ENCODE assay signal across 26 cellular contexts in genomic region chr17:72135546-72136325, GRCh38. TPM values are rescaled to one million over a fixed set of nuclear protein-coding genes. Genes with fewer than 3 reads are reported as not detected.
DNase-seq lines count a peak whose midpoint lies in the region; ATAC-seq, FAIRE-seq and TF ChIP-seq lines count a peak whose summit lies in the region.
"Had no signal": no experiment of that assay in that cellular context is flagged by ENCODE, and none has a peak within 500 bp of the region (broad histone marks: within the 10 kb centered on the region; RNA-seq: fewer than 3 reads in every experiment).

No MANE protein-coding gene starts in this region.

- H3K27me3 Mint-ChIP-seq in brain (no peaks in the 10 kb centered on the region), osteocyte (ENCODE audit: unreplicated experiment) (peaks cover 5% of the 10 kb centered on the region)

- H3K36me3 ChIP-seq in right lobe of liver = no peaks in the 10 kb centered on the region
- H3K36me3 ChIP-seq in HepG2 (replicated peaks in 1 of 2; ENCODE audit: control insufficient read depth in 1 of 2, insufficient read depth in 2 of 2, low read length in 2 of 2) = no peaks in the 10 kb centered on the region
- H3K36me3 ChIP-seq: MG63, uterus had no signal

- H3K27ac ChIP-seq in right lobe of liver = no peak overlapping the region
- no peak overlapping the region for H3K27ac ChIP-seq in HepG2 (ENCODE audit: extremely low read length, insufficient read depth, low read length)
- H3K27ac ChIP-seq: parathyroid adenoma, uterus had no signal

- CTCF ChIA-PET in HepG2 (lab: Yijun Ruan, JAX; ENCODE audit: low intra/inter-chr PET ratio, low total read pairs) = no interaction called here

- H3K79me2 ChIP-seq in HepG2 (ENCODE audit: insufficient read depth, low read length) = no peaks in the 10 kb centered on the region
- H3K79me2 ChIP-seq: parathyroid adenoma had no signal

- no peak overlapping the region for H2AFZ ChIP-seq in HepG2 (ENCODE audit: low read length)
- H2AFZ ChIP-seq: parathyroid adenoma had no signal

- in situ Hi-C loops in HepG2 (cut with HindIII; ENCODE audit: extremely low pct_ligation_motif_present, low pct_unique_long_range_greater_than_20kb) = no loop called here

- H3K27ac Mint-ChIP-seq in brain (peak overlapping the region in 3 of 5 experiments; percentile 29 to 68 (median 37)), osteocyte (ENCODE audit: unreplicated experiment) (no peak overlapping the region)
- H3K27ac Mint-ChIP-seq: activated CD8-positive, alpha-beta T cell treated with anti-CD3 and anti-CD28 coated beads, Interleukin-2, amount 10 ng/mL, durations not matched to agents 7 days and 5 days; memory B cell; naive thymus-derived CD8-positive, alpha-beta T cell; stimulated activated memory B cell treated with anti-CD40 and anti-IgM and Interleukin-4, amounts not matched to agents 10 μg/mL and 1 μg/mL and 100 μg/mL, for 72 hours had no signal

- no peaks in the 10 kb centered on the region for H4K20me1 ChIP-seq in HepG2 (ENCODE audit: insufficient read depth, low read length)

- WGBS in right lobe of liver (ENCODE audit: insufficient coverage, low coverage, low lambda C conversion rate, missing lambda C conversion rate) = 58% methylated on average over 5 of the region's 5 CpGs
- 85% methylated on average over 5 of the region's 5 CpGs for WGBS in HepG2 (ENCODE audit: low lambda C conversion rate)

- intact Hi-C loops in right lobe of liver (cut with DNase I) (no loop called here), HepG2 (cut with micrococcal nuclease; ENCODE audit: unreplicated experiment) (no loop called here), left ventricle myocardium superior (cut with micrococcal nuclease) (no loop called here)

- no peak for TF ChIP-seq EP300 in HepG2 (IDR thresholded peaks at IDR 0.05; ENCODE audit: low read depth in 2 of 2, low read length in 2 of 2)
- no peak for TF ChIP-seq EP300 in HepG2 (CRISPR knock-in tag; IDR thresholded peaks at IDR 0.05; ENCODE audit: borderline replicate concordance)

- H3K9me3 ChIP-seq in right lobe of liver = no peaks in the 10 kb centered on the region
- H3K9me3 ChIP-seq in HepG2 (ENCODE audit: low read length) = no peaks in the 10 kb centered on the region
- H3K9me3 ChIP-seq: MG63, uterus had no signal

- peak overlapping the region in 1 of 5 experiments; percentile 15 for H3K4me3 Mint-ChIP-seq in brain
- H3K4me3 Mint-ChIP-seq in osteocyte (ENCODE audit: unreplicated experiment) = no peak overlapping the region
- H3K4me3 Mint-ChIP-seq: activated CD8-positive, alpha-beta T cell treated with anti-CD3 and anti-CD28 coated beads, Interleukin-2, amount 10 ng/mL, durations not matched to agents 7 days and 5 days; memory B cell; naive thymus-derived CD8-positive, alpha-beta T cell; stimulated activated memory B cell treated with anti-CD40 and anti-IgM and Interleukin-4, amounts not matched to agents 10 μg/mL and 1 μg/mL and 100 μg/mL, for 72 hours had no signal

- ATAC-seq in right lobe of liver = peak in 3 of 4 donors; percentile 48 to 81 (median 64)
- ATAC-seq in HepG2 = no peak
- peak; percentile 88 for ATAC-seq in left ventricle myocardium superior
- ATAC-seq: activated CD8-positive, alpha-beta T cell treated with anti-CD3 and anti-CD28 coated beads, Interleukin-2, amount 10 ng/mL, durations not matched to agents 7 days and 5 days; naive thymus-derived CD8-positive, alpha-beta T cell; stimulated activated memory B cell treated with anti-CD40 and anti-IgM and Interleukin-4, amounts not matched to agents 10 μg/mL and 1 μg/mL and 100 μg/mL, for 72 hours had no signal

- H3K27me3 ChIP-seq in right lobe of liver = no peaks in the 10 kb centered on the region
- H3K27me3 ChIP-seq in HepG2 (ENCODE audit: control insufficient read depth in 1 of 2, insufficient read depth in 2 of 2, low read length in 2 of 2) = peaks cover 2 to 26% of the 10 kb centered on the region in 2 experiments; a peak in 2 of 5 replicates
- H3K27me3 ChIP-seq: MG63, uterus had no signal

- no TSS peak for BruUV-seq in HepG2 (replicated peaks; lab: Mats Ljungman, UMichigan)

- TF ChIP-seq POLR2A in right lobe of liver (IDR thresholded peaks at IDR 0.05) (no peak), HepG2 (IDR thresholded peaks at IDR 0.05; ENCODE audit: insufficient read depth in 1 of 2, low read depth in 2 of 2, low read length in 2 of 2) (no peak)

- TF ChIP-seq CTCF in right lobe of liver (IDR thresholded peaks at IDR 0.05) (no peak), HepG2 (CRISPR knock-in tag; IDR thresholded peaks at IDR 0.05) (no peak), brain (conservative IDR thresholded peaks at IDR 0.05) (no peak), osteocyte (IDR thresholded peaks at IDR 0.05) (no peak)

- H3K9ac ChIP-seq in HepG2 (ENCODE audit: insufficient read depth, low read depth, low read length) = no peak overlapping the region
- H3K9ac ChIP-seq: parathyroid adenoma had no signal

- H3K9me3 Mint-ChIP-seq in brain (peaks cover 0 to 8% (median 0%) of the 10 kb centered on the region in 5 experiments), osteocyte (ENCODE audit: unreplicated experiment) (no peaks in the 10 kb centered on the region)
- H3K9me3 Mint-ChIP-seq: memory B cell; stimulated activated memory B cell treated with anti-CD40 and anti-IgM and Interleukin-4, amounts not matched to agents 10 μg/mL and 1 μg/mL and 100 μg/mL, for 72 hours had no signal

- H3K36me3 Mint-ChIP-seq in brain (no peaks in the 10 kb centered on the region), osteocyte (ENCODE audit: unreplicated experiment) (no peaks in the 10 kb centered on the region)
- H3K36me3 Mint-ChIP-seq: memory B cell; naive thymus-derived CD8-positive, alpha-beta T cell; stimulated activated memory B cell treated with anti-CD40 and anti-IgM and Interleukin-4, amounts not matched to agents 10 μg/mL and 1 μg/mL and 100 μg/mL, for 72 hours had no signal

- no peak overlapping the region for H3K4me2 ChIP-seq in HepG2 (ENCODE audit: low read depth, low read length)

- no peak for TF ChIP-seq RAD21 in HepG2 (CRISPR knock-in tag; IDR thresholded peaks at IDR 0.05)

- POLR2A ChIA-PET in HepG2 (lab: Yijun Ruan, JAX) = no interaction called here

- DNase-seq in right lobe of liver (no peak), HepG2 (ENCODE audit: low spot score) (no peak), left ventricle myocardium superior (no peak), urothelium cell line (ENCODE audit: low spot score) (no peak), NOMO-1 (lab: John Stamatoyannopoulos, UW; ENCODE audit: unreplicated experiment in 2 of 2) (no peak), osteocyte (ENCODE audit: extremely low spot score, unreplicated experiment) (no peak), mucosa of gallbladder (ENCODE audit: low spot score) (no peak)
- DNase-seq: activated CD4-positive, CD25-positive, alpha-beta regulatory T cell treated with anti-CD3 and anti-CD28 coated beads, Interleukin-2, amount 50 U/mL, for 72 hours; activated CD8-positive, alpha-beta T cell treated with anti-CD3 and anti-CD28 coated beads, Interleukin-2, amount 10 ng/mL, durations not matched to agents 7 days and 5 days; activated gamma-delta T cell treated with Interleukin-2 at 50 U/mL for 16 hours; C1 segment of cervical spinal cord; foreskin melanocyte; H7; MG63; naive thymus-derived CD8-positive, alpha-beta T cell; NCI-H1436; small intestine; stimulated activated CD4-positive, alpha-beta T cell treated with anti-CD3 and anti-CD28 coated beads, Interleukin-2, amount 100 ng/mL, for 24 hours; SW 1271; uterus had no signal

- H3K4me1 ChIP-seq in right lobe of liver (no peaks in the 10 kb centered on the region), HepG2 (ENCODE audit: insufficient read depth, low read length) (no peaks in the 10 kb centered on the region)
- H3K4me1 ChIP-seq: parathyroid adenoma, uterus had no signal

- H3K4me1 Mint-ChIP-seq in brain (peaks cover 44% of the 10 kb centered on the region), osteocyte (ENCODE audit: unreplicated experiment) (peaks cover 24% of the 10 kb centered on the region)
- H3K4me1 Mint-ChIP-seq: memory B cell; stimulated activated memory B cell treated with anti-CD40 and anti-IgM and Interleukin-4, amounts not matched to agents 10 μg/mL and 1 μg/mL and 100 μg/mL, for 72 hours had no signal

- no peak overlapping the region for H3K4me3 ChIP-seq in right lobe of liver
- H3K4me3 ChIP-seq in HepG2 (replicated peaks in 1 of 3; ENCODE audit: insufficient read depth in 1 of 3, low read depth in 2 of 3, low read length in 3 of 3) = no peak overlapping the region
- H3K4me3 ChIP-seq: MG63, uterus had no signal

- FAIRE-seq in HepG2 (lab: Jason Lieb, UNC) (no peak), urothelium cell line (lab: Jason Lieb, UNC) (peak; percentile 56)
- FAIRE-seq: bronchial epithelial cell, small intestine had no signal

TF ChIP-seq in HepG2, 621 proteins besides CTCF, POLR2A, EP300 and RAD21 (continues in another document):
- TF ChIP-seq KDM6A (CRISPR knock-in tag; IDR thresholded peaks at IDR 0.05; ENCODE audit: low read depth) = no peak

RNA-seq across cellular contexts. Expression of gene SOX9, which starts 14.9 kb away (rescaled TPM):
- 1 to 10 TPM; 1.2 to 5.9 (median 1.9) TPM for total RNA-seq in right lobe of liver
- 27.6 and 40.1 TPM in 2 replicates for total RNA-seq in HepG2 (2016; rRNA removed; fragmentation: Illumina TruSeq; extraction: Trizol)
- total RNA-seq in HepG2 (2016; cell fraction: cytosol; rRNA removed; fragmentation: Illumina TruSeq; extraction: Trizol; ENCODE audit: low read depth) = 6.2 and 7.6 TPM in 2 replicates
- total RNA-seq in HepG2 (2016; cell fraction: insoluble cytoplasmic fraction; rRNA removed; fragmentation: Illumina TruSeq; extraction: Trizol) = 27.6 and 38.4 TPM in 2 replicates
- 33.8 and 35.1 TPM in 2 replicates for total RNA-seq in HepG2 (2016; cell fraction: membrane; rRNA removed; fragmentation: Illumina TruSeq; extraction: Trizol)
- 41.9 and 42.0 TPM in 2 replicates for total RNA-seq in HepG2 (2016; cell fraction: nucleus; rRNA removed; fragmentation: Illumina TruSeq; extraction: Trizol)
- polyA plus RNA-seq in HepG2 (2011; rRNA removed) = 16.1 and 18.5 TPM in 2 replicates
- 16.5 and 16.7 TPM in 2 replicates for polyA plus RNA-seq in HepG2 (2011; cell fraction: cytosol; rRNA removed)
- 27.0 and 29.5 TPM in 2 replicates for polyA plus RNA-seq in HepG2 (2011; cell fraction: nucleus; rRNA removed)
- 52.8 and 54.6 TPM in 2 replicates for polyA plus RNA-seq in HepG2 (2012)
- polyA plus RNA-seq in HepG2 (2016; cell fraction: cytosol; fragmentation: Illumina TruSeq; extraction: Trizol; ENCODE audit: low read depth) = 4.1 and 5.3 TPM in 2 replicates
- 85.8 and 117 TPM in 2 replicates for polyA plus RNA-seq in HepG2 (2016; cell fraction: insoluble cytoplasmic fraction; fragmentation: Illumina TruSeq; extraction: Trizol; ENCODE audit: low read depth)
- polyA plus RNA-seq in HepG2 (2016; cell fraction: membrane; fragmentation: Illumina TruSeq; extraction: Trizol; ENCODE audit: low read depth) = 19.3 and 23.2 TPM in 2 replicates
- polyA plus RNA-seq in HepG2 (2016; cell fraction: nucleus; fragmentation: Illumina TruSeq; extraction: Trizol; ENCODE audit: insufficient read depth, low read depth) = 116 and 117 TPM in 2 replicates
- polyA minus RNA-seq in HepG2 (2011; rRNA and poly(A)+ RNA removed; ENCODE audit: low replicate concordance) = 44.5 TPM in 1 of 2 replicates, not detected in the other
- polyA minus RNA-seq in HepG2 (2011; cell fraction: cytosol; rRNA and poly(A)+ RNA removed) = 90.2 and 106 TPM in 2 replicates
- polyA minus RNA-seq in HepG2 (2011; cell fraction: nucleus; rRNA and poly(A)+ RNA removed) = 25.2 and 26.5 TPM in 2 replicates
- 35.4 TPM for polyA plus RNA-seq in brain (ENCODE audit: insufficient read depth, low read depth, low replicate concordance)
- 7.3 TPM for total RNA-seq in left ventricle myocardium superior
- 1.8 and 1.9 TPM in 2 replicates for total RNA-seq in osteocyte
- 67.0 TPM for total RNA-seq in mucosa of gallbladder
- total RNA-seq: activated CD8-positive, alpha-beta T cell treated with anti-CD3 and anti-CD28 coated beads, Interleukin-2, amount 10 ng/mL, durations not matched to agents 7 days and 5 days; dermis microvascular lymphatic vessel endothelial cell; naive thymus-derived CD8-positive, alpha-beta T cell had no signal
- polyA plus RNA-seq: naive thymus-derived CD8-positive, alpha-beta T cell had no signal
